ENCODE assay signal across 8 cellular contexts in genomic region chr9:70564464-70565190, GRCh38.
DNase-seq lines count a peak whose midpoint lies in the region; TF ChIP-seq lines count a peak whose summit lies in the region.
"Had no signal": no experiment of that assay in that cellular context is flagged by ENCODE, and none has a peak within 500 bp of the region (broad histone marks: within the 10 kb centered on the region; RNA-seq: fewer than 3 reads in every experiment).

No MANE protein-coding gene starts in this region.

- 74 to 81% methylated on average over 6 of the region's 6 CpGs for WGBS in esophagus, 2 donors
- WGBS in smooth muscle cell (ENCODE audit: low lambda C conversion rate), result 50% methylated on average over 6 of the region's 6 CpGs

- H4K20me1 ChIP-seq in smooth muscle cell (ENCODE audit: low read depth) (no peaks in the 10 kb centered on the region), Karpas-422 (ENCODE audit: insufficient read depth, low read depth, low read length) (no peaks in the 10 kb centered on the region)

- H3F3A ChIP-seq in smooth muscle cell (ENCODE audit: low read depth), result peaks cover 16% of the 10 kb centered on the region

- peak overlapping the region; percentile 58 for H3K4me2 ChIP-seq in smooth muscle cell
- H3K4me2 ChIP-seq in Karpas-422 (ENCODE audit: low read depth, low read length, poor library complexity, severe bottlenecking), result no peak overlapping the region

- no peaks in the 10 kb centered on the region for H3K9me2 ChIP-seq in Karpas-422 (replicated peaks; ENCODE audit: insufficient read depth, low read length)

- H3K27ac ChIP-seq in esophagus (ENCODE audit: low read depth in 2 of 2, low read length in 1 of 2) (peak overlapping the region; percentile 25 to 68), smooth muscle cell (ENCODE audit: low read depth) (peak overlapping the region; percentile 90), Karpas-422 (ENCODE audit: low read length) (no peak overlapping the region)

- peak overlapping the region; percentile 54; the same call in 1 of the 2 replicates for H3K4me3 ChIP-seq in GM08714 (ENCODE audit: low read length)
- H3K4me3 ChIP-seq in esophagus (ENCODE audit: low read depth in 1 of 2, low read length in 2 of 2), result no peak overlapping the region
- no peak overlapping the region for H3K4me3 ChIP-seq in smooth muscle cell
- no peak overlapping the region for H3K4me3 ChIP-seq in Karpas-422 (ENCODE audit: low read length)
- H3K4me3 ChIP-seq: pancreas had no signal

- H3K79me2 ChIP-seq in smooth muscle cell (ENCODE audit: low read depth) (no peaks in the 10 kb centered on the region), Karpas-422 (ENCODE audit: low read length) (no peaks in the 10 kb centered on the region)

- H2AFZ ChIP-seq in smooth muscle cell (ENCODE audit: low read depth) (peak overlapping the region; percentile 86), Karpas-422 (ENCODE audit: low read length) (no peak overlapping the region)

- DNase-seq in NCI-H69 (lab: John Stamatoyannopoulos, UW) (peak; percentile 89), smooth muscle cell (lab: John Stamatoyannopoulos, UW; ENCODE audit: unreplicated experiment) (no peak), NCI-H2227 treated with DMSO at 0.1 percent for 48 hours (lab: John Stamatoyannopoulos, UW) (no peak), Karpas-422 (no peak), NCI-H1105 treated with DMSO at 0.1 percent for 48 hours (lab: John Stamatoyannopoulos, UW) (no peak)
- DNase-seq: pancreas had no signal

- no peaks in the 10 kb centered on the region for H3K9me3 ChIP-seq in esophagus (ENCODE audit: control insufficient read depth in 2 of 2, insufficient read depth in 1 of 2, low read depth in 1 of 2, low read length in 1 of 2)
- no peaks in the 10 kb centered on the region for H3K9me3 ChIP-seq in smooth muscle cell (replicated peaks; ENCODE audit: low read depth)
- no peaks in the 10 kb centered on the region for H3K9me3 ChIP-seq in Karpas-422 (ENCODE audit: low read length)
- H3K9me3 ChIP-seq: pancreas had no signal

- no peaks in the 10 kb centered on the region for H3K27me3 ChIP-seq in esophagus (ENCODE audit: control insufficient read depth in 1 of 2, insufficient read depth in 2 of 2, low read length in 2 of 2)
- H3K27me3 ChIP-seq in smooth muscle cell (ENCODE audit: low read depth), result no peaks in the 10 kb centered on the region
- no peaks in the 10 kb centered on the region for H3K27me3 ChIP-seq in Karpas-422 (ENCODE audit: low read length)
- H3K27me3 ChIP-seq: pancreas had no signal

- no peaks in the 10 kb centered on the region for H3K4me1 ChIP-seq in esophagus (ENCODE audit: control insufficient read depth in 2 of 2, insufficient read depth in 2 of 2, low read length in 1 of 2)
- peaks cover 20% of the 10 kb centered on the region for H3K4me1 ChIP-seq in smooth muscle cell (ENCODE audit: low read depth)
- H3K4me1 ChIP-seq in Karpas-422 (ENCODE audit: low read length), result no peaks in the 10 kb centered on the region
- H3K4me1 ChIP-seq: pancreas had no signal

- H3K36me3 ChIP-seq in esophagus (ENCODE audit: control insufficient read depth in 2 of 2, insufficient read depth in 2 of 2, low read length in 1 of 2) (no peaks in the 10 kb centered on the region), smooth muscle cell (ENCODE audit: low read depth) (no peaks in the 10 kb centered on the region), Karpas-422 (ENCODE audit: insufficient read depth, low read length) (no peaks in the 10 kb centered on the region)
- H3K36me3 ChIP-seq: pancreas had no signal

- H3K9ac ChIP-seq in smooth muscle cell (ENCODE audit: low read depth) (peak overlapping the region; percentile 58), Karpas-422 (ENCODE audit: low read length) (no peak overlapping the region)

- no peak for TF ChIP-seq CTCF in smooth muscle cell (IDR thresholded peaks at IDR 0.05; ENCODE audit: borderline replicate concordance, insufficient read depth, poor library complexity, severe bottlenecking)
